8 cellular contexts compared by ENCODE assay signal in the genomic region with DNA sequence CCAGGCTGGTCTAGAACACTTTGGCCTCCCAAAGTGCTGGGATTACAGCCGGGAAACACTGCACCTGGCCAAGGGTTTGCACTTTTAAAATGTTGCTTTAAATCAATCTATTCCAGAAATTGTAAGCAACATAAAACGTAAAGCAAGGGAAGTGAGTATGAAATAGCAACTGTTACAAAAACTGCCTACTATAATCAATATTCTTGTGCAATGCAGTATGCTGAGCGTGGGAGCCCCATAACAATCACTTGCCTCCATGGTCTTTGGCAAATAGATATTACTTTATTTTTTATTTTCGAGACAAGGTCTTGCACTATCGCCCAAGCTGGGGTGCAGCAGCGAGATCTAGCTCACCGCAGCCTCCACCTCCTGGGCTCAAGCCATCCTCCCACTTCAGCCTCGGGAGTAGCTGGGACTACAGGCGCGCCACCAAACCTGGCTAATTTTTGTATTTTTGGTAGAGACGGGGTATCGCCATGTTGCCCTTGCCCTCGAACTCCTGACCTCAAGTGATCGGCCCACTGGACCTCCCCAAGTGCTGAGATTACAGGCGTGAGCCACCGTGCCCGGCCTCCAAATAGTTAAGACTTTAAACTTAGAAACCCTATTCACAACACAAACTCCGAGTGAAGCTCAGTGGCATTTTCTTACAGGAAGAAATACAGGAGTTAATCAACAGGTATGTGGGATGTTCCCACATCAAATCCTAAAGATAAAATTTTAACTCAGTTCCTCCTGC. TPM values are rescaled to one million over a fixed set of nuclear protein-coding genes. Genes with fewer than 3 reads are reported as not detected.
DNase-seq lines count a peak whose midpoint lies in the region; ATAC-seq and TF ChIP-seq lines count a peak whose summit lies in the region.

No MANE protein-coding gene starts in this region.

- WGBS in mesenchymal stem cell = 48% methylated on average over 17 of the region's 18 CpGs

- H2BK120ac ChIP-seq in mesenchymal stem cell (ENCODE audit: low read depth, low read length) = no peak overlapping the region

- H3K4me1 ChIP-seq in PC-3 (ENCODE audit: insufficient read depth, low read length) (peaks cover 24% of the 10 kb centered on the region), mesenchymal stem cell (ENCODE audit: control insufficient read depth, insufficient read depth, low read depth, low read length) (peaks cover 3% of the 10 kb centered on the region), thoracic aorta (ENCODE audit: control insufficient read depth in 1 of 2, low read depth in 2 of 2) (peaks cover 30 to 36% of the 10 kb centered on the region in 2 donors)

- TF ChIP-seq CTCF in PC-3 (conservative IDR thresholded peaks at IDR 0.05; ENCODE audit: low read depth, low read length) = no peak
- no peak for TF ChIP-seq CTCF in cardiac fibroblast (IDR thresholded peaks at IDR 0.05; ENCODE audit: low read depth, low read length)
- no peak for TF ChIP-seq CTCF in thoracic aorta (IDR thresholded peaks at IDR 0.05)

- H2BK5ac ChIP-seq in mesenchymal stem cell (ENCODE audit: low read depth, low read length, poor library complexity, severe bottlenecking) = no peak overlapping the region

- DNase-seq in PC-3 (no peak), cardiac fibroblast (ENCODE audit: low read depth in 2 of 2) (no peak), mesenchymal stem cell (no peak), thoracic aorta (ENCODE audit: low spot score) (no peak), AG08396 (ENCODE audit: low spot score) (no peak)

- intact Hi-C loops in PC-3 (cut with micrococcal nuclease) = no loop called here

- H2BK15ac ChIP-seq in mesenchymal stem cell (ENCODE audit: low read depth, poor library complexity, severe bottlenecking) = no peak overlapping the region

- H3K4me3 ChIP-seq in PC-3 (ENCODE audit: low read length) = peak overlapping the region; percentile 82
- peak overlapping the region; percentile 82 to 93 for H3K4me3 ChIP-seq in cardiac fibroblast (replicated peaks in 1 of 2; ENCODE audit: low read depth in 2 of 2, low read length in 2 of 2)
- peak overlapping the region; percentile 37 to 90 for H3K4me3 ChIP-seq in mesenchymal stem cell (ENCODE audit: insufficient read depth in 1 of 2, low read depth in 1 of 2, low read length in 2 of 2)
- H3K4me3 ChIP-seq in thoracic aorta = peak overlapping the region; percentile 80

- H4K20me1 ChIP-seq in PC-3 (ENCODE audit: low read length) = peaks cover 28% of the 10 kb centered on the region

- H4K8ac ChIP-seq in mesenchymal stem cell (ENCODE audit: low read length) = peak overlapping the region; percentile 52

- H3K9me3 ChIP-seq in PC-3 (ENCODE audit: low read length) = no peaks in the 10 kb centered on the region
- no peaks in the 10 kb centered on the region for H3K9me3 ChIP-seq in mesenchymal stem cell (ENCODE audit: control insufficient read depth, low read length)
- H3K9me3 ChIP-seq in thoracic aorta = no peaks in the 10 kb centered on the region

- peak overlapping the region in 1 of 2 experiments; percentile 29 for H3K23ac ChIP-seq in mesenchymal stem cell (ENCODE audit: low read length in 2 of 2)

- H3K14ac ChIP-seq in mesenchymal stem cell (ENCODE audit: low read length in 2 of 2) = no peak overlapping the region

- H3K4me2 ChIP-seq in PC-3 (ENCODE audit: low read length) = peak overlapping the region; percentile 90
- peak overlapping the region; percentile 68 for H3K4me2 ChIP-seq in mesenchymal stem cell (ENCODE audit: low read length, poor library complexity, severe bottlenecking)

- H3K27me3 ChIP-seq in PC-3 (ENCODE audit: low read length) (no peaks in the 10 kb centered on the region), mesenchymal stem cell (ENCODE audit: control insufficient read depth in 1 of 2, insufficient read depth in 1 of 2, low read length in 2 of 2) (no peaks in the 10 kb centered on the region), thoracic aorta (replicated peaks; ENCODE audit: insufficient read depth) (no peaks in the 10 kb centered on the region)

- H3K9ac ChIP-seq in PC-3 (ENCODE audit: low read length) (peak overlapping the region; percentile 100), mesenchymal stem cell (ENCODE audit: low read length) (peak overlapping the region; percentile 94)

- peak overlapping the region in 1 of 2 experiments; percentile 79 for H3K4ac ChIP-seq in mesenchymal stem cell (ENCODE audit: low read depth in 1 of 2, low read length in 2 of 2)

- POLR2A ChIA-PET in PC-3 (lab: Charles Lee; ENCODE audit: unreplicated experiment) = interaction anchor here (0.6 kb wide), 2 partner anchors 150 to 329 kb away, joined by 5 to 8 read pairs; no protein-coding TSS in a partner anchor

- no peak overlapping the region for H4K91ac ChIP-seq in mesenchymal stem cell (ENCODE audit: low read length)

- H3K79me2 ChIP-seq in PC-3 (ENCODE audit: low read length) = peaks cover 42% of the 10 kb centered on the region

- peaks cover 2% of the 10 kb centered on the region for H3K79me1 ChIP-seq in mesenchymal stem cell (replicated peaks; ENCODE audit: low read length, poor library complexity, severe bottlenecking)

- no peak overlapping the region for H2BK12ac ChIP-seq in mesenchymal stem cell (ENCODE audit: low read length in 2 of 2)

- no peaks in the 10 kb centered on the region for H3F3A ChIP-seq in PC-3 (ENCODE audit: low read length, unreplicated experiment)

- H3K27ac ChIP-seq in PC-3 (ENCODE audit: low read length) (peak overlapping the region; percentile 93), mesenchymal stem cell (ENCODE audit: low read length, poor library complexity, severe bottlenecking) (peak overlapping the region; percentile 86), thoracic aorta (peak overlapping the region; percentile 92 to 96)

- peak overlapping the region in 1 of 2 experiments; percentile 6 for H3K18ac ChIP-seq in mesenchymal stem cell (ENCODE audit: low read depth in 1 of 2, low read length in 2 of 2)

- no peaks in the 10 kb centered on the region for H3K9me2 ChIP-seq in PC-3 (replicated peaks; ENCODE audit: low read length)

- no peaks in the 10 kb centered on the region for H3K36me3 ChIP-seq in PC-3 (ENCODE audit: low read depth, low read length)
- no peaks in the 10 kb centered on the region for H3K36me3 ChIP-seq in mesenchymal stem cell (ENCODE audit: control insufficient read depth in 1 of 2, insufficient read depth in 2 of 2, low read depth in 1 of 2, low read length in 2 of 2)
- H3K36me3 ChIP-seq in thoracic aorta = no peaks in the 10 kb centered on the region

- H2AFZ ChIP-seq in PC-3 (ENCODE audit: low read length) = peak overlapping the region; percentile 88
- no peak overlapping the region for H2AFZ ChIP-seq in mesenchymal stem cell (ENCODE audit: low read depth, low read length)

- CTCF ChIA-PET in PC-3 (lab: Charles Lee) = interaction anchor here (1.6 kb wide), 1 partner anchor 457 kb away, joined by 4 read pairs; no protein-coding TSS in a partner anchor

- ATAC-seq in GM18517 (IDR thresholded peaks at IDR 0.05; ENCODE audit: unreplicated experiment) (peak; percentile 2), PC-3 (no peak), thoracic aorta (ENCODE audit: insufficient number of reproducible peaks, low FRiP score, low read depth) (no peak), HG03354 (IDR thresholded peaks at IDR 0.05; ENCODE audit: poor library complexity, severe bottlenecking, unreplicated experiment) (no peak), HG02623 (IDR thresholded peaks at IDR 0.05; ENCODE audit: unreplicated experiment) (no peak)

- BruUV-seq in PC-3 (replicated peaks; lab: Mats Ljungman, UMichigan) = no TSS peak

- H2AK5ac ChIP-seq in mesenchymal stem cell (ENCODE audit: low read length, severe bottlenecking) = no peak overlapping the region

RNA-seq across cellular contexts. Expression of a gene that starts 1.2 kb away (rescaled TPM):
- total RNA-seq in PC-3 (2014; rRNA removed) (16.2 and 18.9 TPM in 2 replicates), thoracic aorta (10 to 100 TPM; 49.6 to 52.4 TPM)
- polyA plus RNA-seq in mesenchymal stem cell (2013, experiment 1 of 2) = 17.2 TPM
- polyA plus RNA-seq in mesenchymal stem cell (2013, experiment 2 of 2) = 15.9 TPM
